Comparison of ENCODE assay signal across 8 cellular contexts in the genomic region with DNA sequence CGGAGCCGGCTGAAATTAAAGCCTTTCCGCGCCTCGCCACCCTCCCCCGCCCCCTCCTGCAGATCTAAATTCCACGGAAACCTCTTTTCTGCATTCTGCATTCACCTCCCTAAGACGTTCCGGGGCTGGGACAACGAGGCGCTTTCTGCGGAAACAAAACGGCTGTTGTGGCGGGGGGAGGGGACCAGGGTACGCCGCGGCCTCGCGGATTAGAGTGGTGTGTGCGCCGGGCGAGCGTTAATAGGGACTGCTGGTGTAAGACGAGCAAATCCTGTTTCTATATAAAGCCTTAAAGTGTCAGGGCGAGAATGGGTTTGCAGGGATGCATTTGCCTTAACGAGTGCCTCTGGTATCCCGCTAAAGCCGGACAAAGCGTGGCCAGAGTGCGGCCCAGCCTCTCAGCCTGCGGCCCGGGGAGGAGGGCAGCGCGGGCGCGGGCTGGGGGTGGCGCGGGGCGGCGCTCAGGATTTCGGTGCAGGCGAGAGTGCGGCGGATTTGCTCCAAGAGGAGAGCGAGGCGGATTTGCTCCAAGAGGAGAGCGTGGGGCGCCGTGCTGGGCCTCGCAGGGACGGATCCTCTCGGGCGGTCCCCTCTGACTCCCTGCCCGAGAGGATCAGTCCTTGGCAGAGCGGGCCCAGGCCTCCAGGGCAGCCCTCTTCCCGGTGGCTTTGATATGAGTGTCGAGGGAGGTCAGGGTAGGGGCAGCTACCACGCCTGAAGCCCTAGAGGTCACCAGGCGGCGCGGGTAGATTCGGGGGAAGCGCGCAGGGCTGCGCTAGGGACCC. TPM values are rescaled to one million over a fixed set of nuclear protein-coding genes. Genes with fewer than 3 reads are reported as not detected.
DNase-seq lines count a peak whose midpoint lies in the region; ATAC-seq and TF ChIP-seq lines count a peak whose summit lies in the region.

No MANE protein-coding gene starts in this region.

- intact Hi-C loops in left lung (cut with DNase I): loop anchor here in 1 of 2 donors (10.0 kb wide), 1 partner anchor 84 kb away; no protein-coding TSS in a partner anchor

- H3K36me3 ChIP-seq in left lung: no peaks in the 10 kb centered on the region

- peaks cover 0 to 65% of the 10 kb centered on the region in 2 donors for H3K27me3 ChIP-seq in left lung

- H3K4me1 ChIP-seq in left lung: peaks cover 41 to 88% of the 10 kb centered on the region in 2 donors

- TF ChIP-seq CTCF in NB4 (IDR thresholded peaks at IDR 0.05; ENCODE audit: low read depth, low read length): no peak
- TF ChIP-seq CTCF in left lung (IDR thresholded peaks at IDR 0.05): no peak

- H3K27ac ChIP-seq in left lung (peak overlapping the region; percentile 93 to 95), substantia nigra (ENCODE audit: low read depth, low read length, poor library complexity, severe bottlenecking) (peak overlapping the region; percentile 77)

- peak overlapping the region; percentile 84 for H3K4me3 ChIP-seq in NB4 (ENCODE audit: low read depth, low read length)
- peak overlapping the region; percentile 49 to 72 for H3K4me3 ChIP-seq in left lung

- DNase-seq in D341Med (ENCODE audit: low spot score) (peak; percentile 84), NB4 (ENCODE audit: low read depth) (peak; percentile 81), cerebellar cortex (ENCODE audit: low spot score) (peak; percentile 64), left lung (no peak), substantia nigra (lab: John Stamatoyannopoulos, UW) (peak in 33 of 49 donors; percentile 27 to 74 (median 43)), 8988T (no peak)

- H3K9me3 ChIP-seq in left lung: no peaks in the 10 kb centered on the region

- ATAC-seq in left lung (peak; percentile 15), GM21528 (IDR thresholded peaks at IDR 0.05; ENCODE audit: low FRiP score, unreplicated experiment) (no peak), HG02852 (IDR thresholded peaks at IDR 0.05; ENCODE audit: unreplicated experiment) (no peak)

- TF ChIP-seq POLR2A in NB4 (IDR thresholded peaks at IDR 0.05; ENCODE audit: extremely low read depth, insufficient read length): no peak

RNA-seq across cellular contexts. Expression of a gene that starts 5.1 kb away (rescaled TPM):
- 10 to 100 TPM; 13.6 to 19.8 TPM for total RNA-seq in left lung

Comparison
In these comparisons a context has a peak if more than half of its experiments do, and no peak if none do; other contexts are left out.
1. DNase-seq: peak in D341Med (single experiment), NB4 (single experiment), cerebellar cortex (single experiment) and substantia nigra (33 of 49); none in left lung (0 of 2) and 8988T (single experiment).